ENCODE assay signal across 1 cellular context in genomic region chr6:27146706-27147507, GRCh38.
TF ChIP-seq lines count a peak whose summit lies in the region.

No MANE protein-coding gene starts in this region.

TF ChIP-seq in liver, 16 proteins besides CTCF, POLR2A, EP300 and RAD21 (continued from another document):
- TF ChIP-seq JUND (IDR thresholded peaks at IDR 0.05), result peak; percentile 32 to 44
- TF ChIP-seq SP1 (IDR thresholded peaks at IDR 0.05), result peak; percentile 95
- no peak for TF ChIP-seq GABPA (IDR thresholded peaks at IDR 0.05 in 1 of 2, conservative IDR thresholded peaks at IDR 0.05 in 1 of 2)
- peak; percentile 96 for TF ChIP-seq TAF1 (conservative IDR thresholded peaks at IDR 0.05)
- TF ChIP-seq FOXA2 (IDR thresholded peaks at IDR 0.05), result no peak
